Comparison of ENCODE assay signal across 10 cellular contexts in genomic region chr2:101818531-101819451, GRCh38.
DNase-seq lines count a peak whose midpoint lies in the region; ATAC-seq, FAIRE-seq and TF ChIP-seq lines count a peak whose summit lies in the region.
"Had no signal": no experiment of that assay in that cellular context is flagged by ENCODE, and none has a peak within 500 bp of the region (broad histone marks: within the 10 kb centered on the region; RNA-seq: fewer than 3 reads in every experiment).

No MANE protein-coding gene starts in this region.

- peak overlapping the region in 1 of 4 donors; percentile 48 for H3K4me3 Mint-ChIP-seq in CD4-positive, CD25-positive, alpha-beta regulatory T cell

- H3K27me3 Mint-ChIP-seq in CD4-positive, CD25-positive, alpha-beta regulatory T cell: no peaks in the 10 kb centered on the region

- POLR2A ChIA-PET in GM12878 (lab: Charles Lee): interaction anchor here (0.6 to 2.0 kb wide), 2 partner anchors 13 to 101 kb away, joined by 3 to 5 read pairs; no protein-coding TSS in a partner anchor

- no TSS peak for BruUV-seq in GM12878 (replicated peaks; lab: Mats Ljungman, UMichigan)

- intact Hi-C loops in GM12878 (cut with micrococcal nuclease; ENCODE audit: unreplicated experiment): no loop called here
- intact Hi-C loops in esophagus muscularis mucosa (cut with DNase I): no loop called here

- RAD21 ChIA-PET in GM12878 (lab: Charles Lee; ENCODE audit: unreplicated experiment): interaction anchor here (1.3 kb wide), 1 partner anchor 37 kb away, joined by 4 read pairs; no protein-coding TSS in a partner anchor

- peaks cover 0 to 2% (median 0%) of the 10 kb centered on the region in 7 donors for H3K9me3 Mint-ChIP-seq in CD4-positive, CD25-positive, alpha-beta regulatory T cell

- TF ChIP-seq RAD21 in GM12878 (IDR thresholded peaks at IDR 0.05; ENCODE audit: insufficient read depth, low read depth, low read length): no peak

- peak overlapping the region in 2 of 3 donors; percentile 21 to 26 for H3K27ac Mint-ChIP-seq in CD4-positive, CD25-positive, alpha-beta regulatory T cell

- H3K4me1 Mint-ChIP-seq in CD4-positive, CD25-positive, alpha-beta regulatory T cell: peaks cover 56 to 87% (median 69%) of the 10 kb centered on the region in 4 donors

- peak overlapping the region; percentile 28 for H3K27ac ChIP-seq in CD4-positive, CD25-positive, alpha-beta regulatory T cell (ENCODE audit: insufficient read depth, low read length, poor library complexity, severe bottlenecking)
- H3K27ac ChIP-seq in GM12878 (ENCODE audit: control insufficient read depth, insufficient read depth) (no peak overlapping the region), esophagus muscularis mucosa (replicated peaks in 1 of 4) (no peak overlapping the region)
- H3K27ac ChIP-seq: thoracic aorta, VCaP had no signal

- in situ Hi-C loops in GM12878 (cut with MboI): no loop called here

- H3K4me3 ChIP-seq in CD4-positive, CD25-positive, alpha-beta regulatory T cell (ENCODE audit: low read depth, low read length): no peak overlapping the region
- H3K4me3 ChIP-seq in GM12878 (no peak overlapping the region), esophagus muscularis mucosa (no peak overlapping the region)
- H3K4me3 ChIP-seq: thoracic aorta had no signal

- no peak for TF ChIP-seq CTCF in GM12878 (IDR thresholded peaks at IDR 0.05 in 2 of 3, conservative IDR thresholded peaks at IDR 0.05 in 1 of 3; ENCODE audit: control insufficient read depth in 2 of 3, extremely low read depth in 1 of 3, insufficient read depth in 1 of 3, low read depth in 3 of 3, low read length in 3 of 3)
- no peak for TF ChIP-seq CTCF in esophagus muscularis mucosa (IDR thresholded peaks at IDR 0.05)

- no peak for ATAC-seq in CD4-positive, CD25-positive, alpha-beta regulatory T cell (ENCODE audit: low read depth in 2 of 2)
- peak; percentile 57 for ATAC-seq in GM12878
- ATAC-seq in HG02840 (IDR thresholded peaks at IDR 0.05; ENCODE audit: low FRiP score, unreplicated experiment): no peak
- ATAC-seq in GM21723 (IDR thresholded peaks at IDR 0.05; ENCODE audit: unreplicated experiment): no peak

- H3K4me2 ChIP-seq in GM12878 (ENCODE audit: control insufficient read depth, insufficient read depth): no peak overlapping the region

- TF ChIP-seq POLR2A in GM12878 (IDR thresholded peaks at IDR 0.05; ENCODE audit: low read depth, low read length): no peak
- TF ChIP-seq POLR2A in esophagus muscularis mucosa (IDR thresholded peaks at IDR 0.05; ENCODE audit: low read depth): no peak

- H3K27me3 ChIP-seq in CD4-positive, CD25-positive, alpha-beta regulatory T cell (ENCODE audit: control insufficient read depth, insufficient read depth, low read length): no peaks in the 10 kb centered on the region
- H3K27me3 ChIP-seq in GM12878 (replicated peaks in 1 of 2; ENCODE audit: control insufficient read depth in 2 of 2, insufficient read depth in 2 of 2, low read length in 1 of 2) (no peaks in the 10 kb centered on the region), esophagus muscularis mucosa (no peaks in the 10 kb centered on the region)

- H3K36me3 ChIP-seq in CD4-positive, CD25-positive, alpha-beta regulatory T cell (ENCODE audit: control insufficient read depth, insufficient read depth, low read length): no peaks in the 10 kb centered on the region
- no peaks in the 10 kb centered on the region for H3K36me3 ChIP-seq in GM12878 (ENCODE audit: control insufficient read depth in 2 of 2, insufficient read depth in 2 of 2, low read length in 1 of 2)
- no peaks in the 10 kb centered on the region for H3K36me3 ChIP-seq in esophagus muscularis mucosa
- H3K36me3 ChIP-seq: thoracic aorta had no signal

- no peak overlapping the region for H3K9ac ChIP-seq in GM12878 (ENCODE audit: control insufficient read depth, insufficient read depth, low read length)

- SMC1A ChIA-PET in GM12878 (lab: Charles Lee; ENCODE audit: uncharacterized antibody, unreplicated experiment): interaction anchor here (0.6 to 1.9 kb wide), 5 partner anchors 12 to 215 kb away, joined by 3 to 7 read pairs (median 4); no protein-coding TSS in a partner anchor

- WGBS in GM12878 (ENCODE audit: insufficient coverage, insufficient replicate concordance, low lambda C conversion rate, missing lambda C conversion rate): 94% methylated on average over 1 of the region's 1 CpG
- WGBS in esophagus muscularis mucosa: 100% methylated on average over 1 of the region's 1 CpG

- TF ChIP-seq EP300 in GM12878 (IDR thresholded peaks at IDR 0.05; ENCODE audit: borderline replicate concordance in 1 of 2, control insufficient read depth in 1 of 2, low read depth in 2 of 2, low read length in 2 of 2) (no peak), esophagus muscularis mucosa (IDR thresholded peaks at IDR 0.05) (no peak)

- CTCF ChIA-PET in GM12878 (lab: Yijun Ruan, JAX): interaction anchor here (0.7 to 5.7 kb wide), 4 partner anchors 9 to 52 kb away, joined by 3 to 22 read pairs (median 3); no protein-coding TSS in a partner anchor

- peaks cover 9% of the 10 kb centered on the region for H3K36me3 Mint-ChIP-seq in CD4-positive, CD25-positive, alpha-beta regulatory T cell

- H3K9me3 ChIP-seq in CD4-positive, CD25-positive, alpha-beta regulatory T cell (ENCODE audit: control insufficient read depth in 2 of 2, low read length in 2 of 2): no peaks in the 10 kb centered on the region
- H3K9me3 ChIP-seq in GM12878 (replicated peaks; ENCODE audit: control insufficient read depth, insufficient read depth, low read length) (no peaks in the 10 kb centered on the region), esophagus muscularis mucosa (no peaks in the 10 kb centered on the region)
- H3K9me3 ChIP-seq: thoracic aorta had no signal

- no peak for FAIRE-seq in GM12878 (lab: Jason Lieb, UNC)

- no peak overlapping the region for H2AFZ ChIP-seq in GM12878 (ENCODE audit: control insufficient read depth, low read depth, low read length)

- H4K20me1 ChIP-seq in GM12878 (ENCODE audit: control insufficient read depth, insufficient read depth): no peaks in the 10 kb centered on the region

- DNase-seq in CD4-positive, CD25-positive, alpha-beta regulatory T cell: no peak
- DNase-seq in NCI-H146 treated with DMSO at 0.1 percent for 48 hours (lab: John Stamatoyannopoulos, UW; ENCODE audit: unreplicated experiment) (peak; percentile 22), GM12878 (ENCODE audit: low read depth, low spot score) (no peak), lung microvascular endothelial cell (ENCODE audit: low read depth in 2 of 2) (peak; percentile 29 to 61), NCI-H1694 (lab: John Stamatoyannopoulos, UW) (no peak), esophagus muscularis mucosa (ENCODE audit: extremely low spot score) (no peak)

- H3K4me1 ChIP-seq in CD4-positive, CD25-positive, alpha-beta regulatory T cell (ENCODE audit: control insufficient read depth, insufficient read depth, low read length, poor library complexity, severe bottlenecking): peaks cover 37% of the 10 kb centered on the region
- no peaks in the 10 kb centered on the region for H3K4me1 ChIP-seq in GM12878 (ENCODE audit: control insufficient read depth, insufficient read depth, low read length)
- peaks cover 41 to 73% (median 60%) of the 10 kb centered on the region in 4 donors for H3K4me1 ChIP-seq in esophagus muscularis mucosa

- no peaks in the 10 kb centered on the region for H3K79me2 ChIP-seq in GM12878 (ENCODE audit: control insufficient read depth, insufficient read depth, low read length)

TF ChIP-seq in GM12878, 131 proteins besides CTCF, POLR2A, EP300 and RAD21:
- TF ChIP-seq MTA2 (IDR thresholded peaks at IDR 0.05; ENCODE audit: low read depth): peak; percentile 66; the same call in 1 of the 2 replicates
- TF ChIP-seq IKZF2 (IDR thresholded peaks at IDR 0.05): peak; percentile 29 to 52; a peak in 1 of 4 replicates
- no peak for TF ChIP-seq TARDBP (IDR thresholded peaks at IDR 0.05; ENCODE audit: borderline replicate concordance)
- TF ChIP-seq, protein P1, sequence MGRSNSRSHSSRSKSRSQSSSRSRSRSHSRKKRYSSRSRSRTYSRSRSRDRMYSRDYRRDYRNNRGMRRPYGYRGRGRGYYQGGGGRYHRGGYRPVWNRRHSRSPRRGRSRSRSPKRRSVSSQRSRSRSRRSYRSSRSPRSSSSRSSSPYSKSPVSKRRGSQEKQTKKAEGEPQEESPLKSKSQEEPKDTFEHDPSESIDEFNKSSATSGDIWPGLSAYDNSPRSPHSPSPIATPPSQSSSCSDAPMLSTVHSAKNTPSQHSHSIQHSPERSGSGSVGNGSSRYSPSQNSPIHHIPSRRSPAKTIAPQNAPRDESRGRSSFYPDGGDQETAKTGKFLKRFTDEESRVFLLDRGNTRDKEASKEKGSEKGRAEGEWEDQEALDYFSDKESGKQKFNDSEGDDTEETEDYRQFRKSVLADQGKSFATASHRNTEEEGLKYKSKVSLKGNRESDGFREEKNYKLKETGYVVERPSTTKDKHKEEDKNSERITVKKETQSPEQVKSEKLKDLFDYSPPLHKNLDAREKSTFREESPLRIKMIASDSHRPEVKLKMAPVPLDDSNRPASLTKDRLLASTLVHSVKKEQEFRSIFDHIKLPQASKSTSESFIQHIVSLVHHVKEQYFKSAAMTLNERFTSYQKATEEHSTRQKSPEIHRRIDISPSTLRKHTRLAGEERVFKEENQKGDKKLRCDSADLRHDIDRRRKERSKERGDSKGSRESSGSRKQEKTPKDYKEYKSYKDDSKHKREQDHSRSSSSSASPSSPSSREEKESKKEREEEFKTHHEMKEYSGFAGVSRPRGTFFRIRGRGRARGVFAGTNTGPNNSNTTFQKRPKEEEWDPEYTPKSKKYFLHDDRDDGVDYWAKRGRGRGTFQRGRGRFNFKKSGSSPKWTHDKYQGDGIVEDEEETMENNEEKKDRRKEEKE (IDR thresholded peaks at IDR 0.05): no peak
- no peak for TF ChIP-seq ZBED1 (IDR thresholded peaks at IDR 0.05; ENCODE audit: borderline replicate concordance)

Comparison
In these comparisons a context has a peak if more than half of its experiments do, and no peak if none do; other contexts are left out.
1. DNase-seq: peak in NCI-H146 treated with DMSO at 0.1 percent for 48 hours (single experiment) and lung microvascular endothelial cell (2 of 2); none in CD4-positive, CD25-positive, alpha-beta regulatory T cell (0 of 3), GM12878 (single experiment), NCI-H1694 (single experiment) and esophagus muscularis mucosa (single experiment).